2 cellular contexts compared by ENCODE assay signal in the genomic region with DNA sequence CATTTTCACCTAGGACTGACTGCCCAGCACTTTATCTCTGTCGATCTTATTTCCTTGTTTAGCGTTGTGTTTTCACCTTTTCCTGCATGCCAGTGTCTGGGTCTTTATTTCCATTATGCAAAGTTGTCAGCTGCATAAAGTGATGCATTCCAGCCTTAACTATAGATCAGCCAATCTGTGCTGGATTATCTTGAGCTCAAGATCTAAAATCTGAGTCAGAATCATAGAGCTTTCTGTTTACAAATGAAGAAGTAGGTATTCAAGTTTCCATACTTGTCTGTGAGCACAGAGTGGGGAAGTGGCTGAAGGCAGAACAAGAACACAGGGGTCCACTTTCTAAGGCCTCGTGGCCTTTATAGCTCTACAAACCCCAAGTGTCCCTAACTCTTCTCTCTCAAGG.
TF ChIP-seq lines count a peak whose summit lies in the region.

No MANE protein-coding gene starts in this region.

TF ChIP-seq in SK-N-SH, 30 proteins besides CTCF, POLR2A, EP300 and RAD21 (continued from another document):
- TF ChIP-seq, protein P1, sequence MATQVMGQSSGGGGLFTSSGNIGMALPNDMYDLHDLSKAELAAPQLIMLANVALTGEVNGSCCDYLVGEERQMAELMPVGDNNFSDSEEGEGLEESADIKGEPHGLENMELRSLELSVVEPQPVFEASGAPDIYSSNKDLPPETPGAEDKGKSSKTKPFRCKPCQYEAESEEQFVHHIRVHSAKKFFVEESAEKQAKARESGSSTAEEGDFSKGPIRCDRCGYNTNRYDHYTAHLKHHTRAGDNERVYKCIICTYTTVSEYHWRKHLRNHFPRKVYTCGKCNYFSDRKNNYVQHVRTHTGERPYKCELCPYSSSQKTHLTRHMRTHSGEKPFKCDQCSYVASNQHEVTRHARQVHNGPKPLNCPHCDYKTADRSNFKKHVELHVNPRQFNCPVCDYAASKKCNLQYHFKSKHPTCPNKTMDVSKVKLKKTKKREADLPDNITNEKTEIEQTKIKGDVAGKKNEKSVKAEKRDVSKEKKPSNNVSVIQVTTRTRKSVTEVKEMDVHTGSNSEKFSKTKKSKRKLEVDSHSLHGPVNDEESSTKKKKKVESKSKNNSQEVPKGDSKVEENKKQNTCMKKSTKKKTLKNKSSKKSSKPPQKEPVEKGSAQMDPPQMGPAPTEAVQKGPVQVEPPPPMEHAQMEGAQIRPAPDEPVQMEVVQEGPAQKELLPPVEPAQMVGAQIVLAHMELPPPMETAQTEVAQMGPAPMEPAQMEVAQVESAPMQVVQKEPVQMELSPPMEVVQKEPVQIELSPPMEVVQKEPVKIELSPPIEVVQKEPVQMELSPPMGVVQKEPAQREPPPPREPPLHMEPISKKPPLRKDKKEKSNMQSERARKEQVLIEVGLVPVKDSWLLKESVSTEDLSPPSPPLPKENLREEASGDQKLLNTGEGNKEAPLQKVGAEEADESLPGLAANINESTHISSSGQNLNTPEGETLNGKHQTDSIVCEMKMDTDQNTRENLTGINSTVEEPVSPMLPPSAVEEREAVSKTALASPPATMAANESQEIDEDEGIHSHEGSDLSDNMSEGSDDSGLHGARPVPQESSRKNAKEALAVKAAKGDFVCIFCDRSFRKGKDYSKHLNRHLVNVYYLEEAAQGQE (IDR thresholded peaks at IDR 0.05; ENCODE audit: low read depth, low read length): no peak
- TF ChIP-seq TCF12 (IDR thresholded peaks at IDR 0.05) (peak; percentile 46; the same call in 1 of the 2 replicates), CHD2 (IDR thresholded peaks at IDR 0.05; ENCODE audit: low read length, partially characterized antibody) (no peak)
- TF ChIP-seq, protein P2, sequence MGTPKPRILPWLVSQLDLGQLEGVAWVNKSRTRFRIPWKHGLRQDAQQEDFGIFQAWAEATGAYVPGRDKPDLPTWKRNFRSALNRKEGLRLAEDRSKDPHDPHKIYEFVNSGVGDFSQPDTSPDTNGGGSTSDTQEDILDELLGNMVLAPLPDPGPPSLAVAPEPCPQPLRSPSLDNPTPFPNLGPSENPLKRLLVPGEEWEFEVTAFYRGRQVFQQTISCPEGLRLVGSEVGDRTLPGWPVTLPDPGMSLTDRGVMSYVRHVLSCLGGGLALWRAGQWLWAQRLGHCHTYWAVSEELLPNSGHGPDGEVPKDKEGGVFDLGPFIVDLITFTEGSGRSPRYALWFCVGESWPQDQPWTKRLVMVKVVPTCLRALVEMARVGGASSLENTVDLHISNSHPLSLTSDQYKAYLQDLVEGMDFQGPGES (IDR thresholded peaks at IDR 0.05; ENCODE audit: low read depth, low read length): no peak

TF ChIP-seq in SK-N-SH treated with all-trans-retinoic acid at 6 μM for 48 hours, 23 proteins besides CTCF, POLR2A, EP300 and RAD21 (continued from another document):
- TF ChIP-seq, protein P3, sequence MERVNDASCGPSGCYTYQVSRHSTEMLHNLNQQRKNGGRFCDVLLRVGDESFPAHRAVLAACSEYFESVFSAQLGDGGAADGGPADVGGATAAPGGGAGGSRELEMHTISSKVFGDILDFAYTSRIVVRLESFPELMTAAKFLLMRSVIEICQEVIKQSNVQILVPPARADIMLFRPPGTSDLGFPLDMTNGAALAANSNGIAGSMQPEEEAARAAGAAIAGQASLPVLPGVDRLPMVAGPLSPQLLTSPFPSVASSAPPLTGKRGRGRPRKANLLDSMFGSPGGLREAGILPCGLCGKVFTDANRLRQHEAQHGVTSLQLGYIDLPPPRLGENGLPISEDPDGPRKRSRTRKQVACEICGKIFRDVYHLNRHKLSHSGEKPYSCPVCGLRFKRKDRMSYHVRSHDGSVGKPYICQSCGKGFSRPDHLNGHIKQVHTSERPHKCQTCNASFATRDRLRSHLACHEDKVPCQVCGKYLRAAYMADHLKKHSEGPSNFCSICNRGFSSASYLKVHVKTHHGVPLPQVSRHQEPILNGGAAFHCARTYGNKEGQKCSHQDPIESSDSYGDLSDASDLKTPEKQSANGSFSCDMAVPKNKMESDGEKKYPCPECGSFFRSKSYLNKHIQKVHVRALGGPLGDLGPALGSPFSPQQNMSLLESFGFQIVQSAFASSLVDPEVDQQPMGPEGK (CRISPR knock-in tag; IDR thresholded peaks at IDR 0.05; ENCODE audit: borderline replicate concordance): no peak
- TF ChIP-seq, protein P4, sequence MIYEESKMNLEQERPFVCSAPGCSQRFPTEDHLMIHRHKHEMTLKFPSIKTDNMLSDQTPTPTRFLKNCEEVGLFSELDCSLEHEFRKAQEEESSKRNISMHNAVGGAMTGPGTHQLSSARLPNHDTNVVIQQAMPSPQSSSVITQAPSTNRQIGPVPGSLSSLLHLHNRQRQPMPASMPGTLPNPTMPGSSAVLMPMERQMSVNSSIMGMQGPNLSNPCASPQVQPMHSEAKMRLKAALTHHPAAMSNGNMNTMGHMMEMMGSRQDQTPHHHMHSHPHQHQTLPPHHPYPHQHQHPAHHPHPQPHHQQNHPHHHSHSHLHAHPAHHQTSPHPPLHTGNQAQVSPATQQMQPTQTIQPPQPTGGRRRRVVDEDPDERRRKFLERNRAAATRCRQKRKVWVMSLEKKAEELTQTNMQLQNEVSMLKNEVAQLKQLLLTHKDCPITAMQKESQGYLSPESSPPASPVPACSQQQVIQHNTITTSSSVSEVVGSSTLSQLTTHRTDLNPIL (CRISPR knock-in tag; IDR thresholded peaks at IDR 0.05; ENCODE audit: low read depth): no peak
- no peak for TF ChIP-seq PPARA (CRISPR knock-in tag; IDR thresholded peaks at IDR 0.05; ENCODE audit: borderline replicate concordance)
- TF ChIP-seq CSDC2 (CRISPR knock-in tag; IDR thresholded peaks at IDR 0.05): no peak
- TF ChIP-seq OSR1 (CRISPR knock-in tag; IDR thresholded peaks at IDR 0.05): no peak
- no peak for TF ChIP-seq BACH2 (CRISPR knock-in tag; IDR thresholded peaks at IDR 0.05; ENCODE audit: borderline replicate concordance)
- no peak for TF ChIP-seq ZNF8 (CRISPR knock-in tag; IDR thresholded peaks at IDR 0.05)
- no peak for TF ChIP-seq GLIS3 (CRISPR knock-in tag; IDR thresholded peaks at IDR 0.05)
- TF ChIP-seq TOX (CRISPR knock-in tag; IDR thresholded peaks at IDR 0.05; ENCODE audit: borderline replicate concordance): no peak
- TF ChIP-seq ISL1 (CRISPR knock-in tag; IDR thresholded peaks at IDR 0.05): no peak
- no peak for TF ChIP-seq ZFP3 (CRISPR knock-in tag; IDR thresholded peaks at IDR 0.05)
- TF ChIP-seq ZC3H10 (CRISPR knock-in tag; IDR thresholded peaks at IDR 0.05): no peak
- TF ChIP-seq, protein P5, sequence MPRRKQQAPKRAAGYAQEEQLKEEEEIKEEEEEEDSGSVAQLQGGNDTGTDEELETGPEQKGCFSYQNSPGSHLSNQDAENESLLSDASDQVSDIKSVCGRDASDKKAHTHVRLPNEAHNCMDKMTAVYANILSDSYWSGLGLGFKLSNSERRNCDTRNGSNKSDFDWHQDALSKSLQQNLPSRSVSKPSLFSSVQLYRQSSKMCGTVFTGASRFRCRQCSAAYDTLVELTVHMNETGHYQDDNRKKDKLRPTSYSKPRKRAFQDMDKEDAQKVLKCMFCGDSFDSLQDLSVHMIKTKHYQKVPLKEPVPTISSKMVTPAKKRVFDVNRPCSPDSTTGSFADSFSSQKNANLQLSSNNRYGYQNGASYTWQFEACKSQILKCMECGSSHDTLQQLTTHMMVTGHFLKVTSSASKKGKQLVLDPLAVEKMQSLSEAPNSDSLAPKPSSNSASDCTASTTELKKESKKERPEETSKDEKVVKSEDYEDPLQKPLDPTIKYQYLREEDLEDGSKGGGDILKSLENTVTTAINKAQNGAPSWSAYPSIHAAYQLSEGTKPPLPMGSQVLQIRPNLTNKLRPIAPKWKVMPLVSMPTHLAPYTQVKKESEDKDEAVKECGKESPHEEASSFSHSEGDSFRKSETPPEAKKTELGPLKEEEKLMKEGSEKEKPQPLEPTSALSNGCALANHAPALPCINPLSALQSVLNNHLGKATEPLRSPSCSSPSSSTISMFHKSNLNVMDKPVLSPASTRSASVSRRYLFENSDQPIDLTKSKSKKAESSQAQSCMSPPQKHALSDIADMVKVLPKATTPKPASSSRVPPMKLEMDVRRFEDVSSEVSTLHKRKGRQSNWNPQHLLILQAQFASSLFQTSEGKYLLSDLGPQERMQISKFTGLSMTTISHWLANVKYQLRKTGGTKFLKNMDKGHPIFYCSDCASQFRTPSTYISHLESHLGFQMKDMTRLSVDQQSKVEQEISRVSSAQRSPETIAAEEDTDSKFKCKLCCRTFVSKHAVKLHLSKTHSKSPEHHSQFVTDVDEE (CRISPR knock-in tag; IDR thresholded peaks at IDR 0.05): no peak
TF ChIP-seq in SK-N-SH treated with all-trans-retinoic acid at 6 μM for 48 hours: peak in this region for 0.
